30 cellular contexts compared by ENCODE assay signal in the genomic region with DNA sequence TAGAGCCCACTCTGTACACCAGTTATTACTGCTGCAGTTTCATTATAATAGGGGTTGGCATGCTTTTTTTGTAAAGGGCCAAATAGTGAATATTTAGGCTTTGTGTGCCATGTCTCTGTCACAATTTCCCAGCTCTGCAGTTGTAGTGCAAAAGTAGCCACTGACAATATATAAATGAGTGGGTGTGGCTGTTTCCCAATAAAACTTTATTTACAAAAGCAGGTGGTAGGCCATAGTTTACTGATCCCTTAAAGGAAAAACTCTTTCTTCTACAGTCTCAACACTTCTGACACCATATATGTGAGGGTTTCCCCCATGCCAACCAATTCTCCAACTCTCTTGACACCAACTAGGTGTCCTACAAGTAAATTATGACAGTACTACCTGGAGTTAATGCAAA.
"Had no signal": no experiment of that assay in that cellular context is flagged by ENCODE, and none has a peak within 500 bp of the region (broad histone marks: within the 10 kb centered on the region; RNA-seq: fewer than 3 reads in every experiment).

No MANE protein-coding gene starts in this region.

- FAIRE-seq: colon, endometrium, endothelial cell of umbilical vein, frontal cortex had no signal

- ATAC-seq: effector memory CD8-positive, alpha-beta T cell; esophagus mucosa; foreskin keratinocyte; gastrocnemius medialis; gastroesophageal sphincter; heart left ventricle; heart right ventricle had no signal

- H2AFZ ChIP-seq: hepatocyte had no signal

- H3K27ac Mint-ChIP-seq: dendritic cell treated with granulocyte-macrophage colony-stimulating factor and Interleukin-4, amounts not matched to agents 40 ng/mL and 50 ng/mL, for 4 days; effector memory CD8-positive, alpha-beta T cell; endodermal cell had no signal

- H3K4me1 ChIP-seq: colonic mucosa, esophagus muscularis mucosa, esophagus squamous epithelium, foreskin keratinocyte, gastrocnemius medialis, gastroesophageal sphincter, heart left ventricle, heart right ventricle had no signal

- H3K36me3 ChIP-seq: colonic mucosa, esophagus muscularis mucosa, esophagus squamous epithelium, gastrocnemius medialis, gastroesophageal sphincter, heart left ventricle, heart right ventricle had no signal

- H3K27ac ChIP-seq: colonic mucosa, coronary artery, dorsolateral prefrontal cortex, epithelial cell of prostate, esophagus muscularis mucosa, esophagus squamous epithelium, foreskin keratinocyte, gastrocnemius medialis, gastroesophageal sphincter, heart left ventricle, heart right ventricle, hepatocyte had no signal

- H3K79me2 ChIP-seq: hepatocyte had no signal

- H3K4me3 Mint-ChIP-seq: dendritic cell treated with granulocyte-macrophage colony-stimulating factor and Interleukin-4, amounts not matched to agents 40 ng/mL and 50 ng/mL, for 4 days; effector memory CD8-positive, alpha-beta T cell; endodermal cell had no signal

- DNase-seq: colonic mucosa; cortex of kidney; dermis blood vessel endothelial cell; dorsolateral prefrontal cortex; effector CD4-positive, alpha-beta T cell; effector CD8-positive, alpha-beta T cell; effector memory CD4-positive, alpha-beta T cell; effector memory CD8-positive, alpha-beta T cell; endodermal cell; erythroblast; esophagus squamous epithelium; foreskin fibroblast; foreskin keratinocyte; foreskin melanocyte; gastrocnemius medialis; glutamatergic neuron; head of caudate nucleus; heart left ventricle; heart right ventricle had no signal

- H3K4me3 ChIP-seq: colonic mucosa, coronary artery, dorsolateral prefrontal cortex, esophagus muscularis mucosa, esophagus squamous epithelium, gastrocnemius medialis, gastroesophageal sphincter, heart left ventricle, heart right ventricle, hepatocyte had no signal

- H3K27me3 ChIP-seq: colonic mucosa, dorsolateral prefrontal cortex, esophagus muscularis mucosa, esophagus squamous epithelium, foreskin keratinocyte, gastrocnemius medialis, gastroesophageal sphincter, heart left ventricle, heart right ventricle, hepatocyte had no signal

- H3K9me3 ChIP-seq: colonic mucosa had no signal

- H3K4me2 ChIP-seq: hepatocyte had no signal
